Comparison of ENCODE assay signal across 11 cellular contexts in genomic region chr11:10778217-10778970, GRCh38. TPM values are rescaled to one million over a fixed set of nuclear protein-coding genes. Genes with fewer than 3 reads are reported as not detected.
DNase-seq lines count a peak whose midpoint lies in the region; ATAC-seq, FAIRE-seq and TF ChIP-seq lines count a peak whose summit lies in the region.
"Had no signal": no experiment of that assay in that cellular context is flagged by ENCODE, and none has a peak within 500 bp of the region (broad histone marks: within the 10 kb centered on the region; RNA-seq: fewer than 3 reads in every experiment).

No MANE protein-coding gene starts in this region.

- FAIRE-seq in kidney (lab: Jason Lieb, UNC), result no peak
- FAIRE-seq: K562 had no signal

- H3K4me1 Mint-ChIP-seq in T-helper 17 cell, result peaks cover 2% of the 10 kb centered on the region

- no peak overlapping the region for H3K4me3 Mint-ChIP-seq in T-helper 17 cell

- TF ChIP-seq CTCF in AG10803 (conservative IDR thresholded peaks at IDR 0.05; ENCODE audit: low read length) (no peak), kidney (IDR thresholded peaks at IDR 0.05; ENCODE audit: borderline replicate concordance, extremely low read depth, insufficient read depth) (no peak)

- no peaks in the 10 kb centered on the region for H3K4me1 ChIP-seq in kidney (ENCODE audit: control insufficient read depth in 1 of 2, insufficient read depth in 1 of 2, low read depth in 1 of 2, low read length in 2 of 2)

- no peak overlapping the region for H3K4me3 ChIP-seq in AG10803 (ENCODE audit: low read length)
- no peak overlapping the region for H3K4me3 ChIP-seq in kidney (ENCODE audit: low read length in 2 of 2)
- H3K4me3 ChIP-seq: K562, mucosa of descending colon had no signal

- H3K27ac ChIP-seq in kidney (ENCODE audit: low read depth in 2 of 2, low read length in 2 of 2), result no peak overlapping the region

- DNase-seq in AG10803 (ENCODE audit: low read depth), result peak; percentile 73
- DNase-seq in T-helper 17 cell, result no peak
- peak; percentile 51 for DNase-seq in glomerular visceral epithelial cell (ENCODE audit: extremely low spot score)
- peak; percentile 94 for DNase-seq in posterior vena cava (ENCODE audit: low spot score)
- no peak for DNase-seq in kidney
- no peak for DNase-seq in iPS-NIHi7 (ENCODE audit: extremely low spot score)
- no peak for DNase-seq in NCI-H82 treated with DMSO at 0.1 percent for 48 hours (lab: John Stamatoyannopoulos, UW; ENCODE audit: unreplicated experiment)
- DNase-seq: mucosa of descending colon, NCI-H446 had no signal

- H3K9me3 ChIP-seq in T-helper 17 cell (ENCODE audit: control insufficient read depth, low read length, poor library complexity, severe bottlenecking) (no peaks in the 10 kb centered on the region), kidney (ENCODE audit: control insufficient read depth in 1 of 2, low read length in 2 of 2) (no peaks in the 10 kb centered on the region)
- H3K9me3 ChIP-seq: mucosa of descending colon had no signal

- H3K36me3 Mint-ChIP-seq in T-helper 17 cell (ENCODE audit: low read depth), result peaks cover 16% of the 10 kb centered on the region

- peaks cover 36 to 50% of the 10 kb centered on the region in 2 donors for H3K36me3 ChIP-seq in kidney (ENCODE audit: control insufficient read depth in 1 of 2, insufficient read depth in 2 of 2, low read length in 2 of 2)

- H3K27ac Mint-ChIP-seq in T-helper 17 cell, result peak overlapping the region; percentile 63

- ATAC-seq in T-helper 17 cell (no peak), HG03460 (IDR thresholded peaks at IDR 0.05; ENCODE audit: unreplicated experiment) (no peak)
- ATAC-seq: K562, mucosa of descending colon had no signal

- intact Hi-C loops in posterior vena cava (cut with DNase I), result no loop called here
- intact Hi-C loops in kidney (cut with DNase I), result no loop called here

- no peak overlapping the region for H3K9ac ChIP-seq in kidney (ENCODE audit: low read length in 2 of 2)

- no peaks in the 10 kb centered on the region for H3K27me3 Mint-ChIP-seq in T-helper 17 cell

RNA-seq across cellular contexts. Expression of gene CTR9, which starts 27.3 kb away (rescaled TPM):
- total RNA-seq in T-helper 17 cell, result 10 to 100 TPM; 27.3 to 28.8 TPM
- total RNA-seq in posterior vena cava, result 10 to 100 TPM; 25.1 to 25.4 TPM
- 33.3 TPM for total RNA-seq in kidney
- 16.7 TPM for polyA plus RNA-seq in kidney (ENCODE audit: insufficient read depth, low read depth, low replicate concordance)

RNA-seq across cellular contexts. Expression of gene EIF4G2, which starts 30.3 kb away (rescaled TPM):
- total RNA-seq in T-helper 17 cell (100 to 1,000 TPM; 819 to 942 TPM), posterior vena cava (1,000 to 10,000 TPM in 1 of 2 donors, 100 to 1,000 TPM in 1; 885 to 1,062 TPM), kidney (716 TPM)
- 238 TPM for polyA plus RNA-seq in kidney (ENCODE audit: insufficient read depth, low read depth, low replicate concordance)

Comparison
In these comparisons a context has a peak if more than half of its experiments do, and no peak if none do; other contexts are left out.
1. DNase-seq: peak in AG10803 (single experiment), glomerular visceral epithelial cell (single experiment) and posterior vena cava (single experiment); none in T-helper 17 cell (0 of 3), kidney (single experiment), iPS-NIHi7 (single experiment) and NCI-H82 treated with DMSO at 0.1 percent for 48 hours (single experiment).